1 cellular context compared by ENCODE assay signal in genomic region chr4:169757575-169758184, GRCh38.
TF ChIP-seq lines count a peak whose summit lies in the region.

Gene HPF1 (minus strand): TSS chr4:169757944. CDS start chr4:169757877, 67 bp downstream.

TF ChIP-seq in HepG2, 621 proteins besides CTCF, POLR2A, EP300 and RAD21 (continued from another document and continues in another):
- TF ChIP-seq BHLHE40 (IDR thresholded peaks at IDR 0.05; ENCODE audit: low read length) (peak; percentile 95), TFDP2 (CRISPR knock-in tag; IDR thresholded peaks at IDR 0.05) (peak; percentile 94), GZF1 (CRISPR knock-in tag; IDR thresholded peaks at IDR 0.05) (no peak), NFIC (IDR thresholded peaks at IDR 0.05; ENCODE audit: low read length) (no peak), ELF4 (CRISPR knock-in tag; IDR thresholded peaks at IDR 0.05; ENCODE audit: borderline replicate concordance) (peak; percentile 93; the same call in 1 of the 2 replicates), E2F5 (CRISPR knock-in tag; conservative IDR thresholded peaks at IDR 0.05) (peak; percentile 87), ZNF460 (CRISPR knock-in tag; IDR thresholded peaks at IDR 0.05; ENCODE audit: borderline replicate concordance) (no peak), RARA (CRISPR knock-in tag; IDR thresholded peaks at IDR 0.05) (0 out of 2 replicates have a peak, but pooled peaks have one; percentile 24), MBD4 (IDR thresholded peaks at IDR 0.05; ENCODE audit: borderline replicate concordance, low read length) (no peak), ZNF629 (CRISPR knock-in tag; conservative IDR thresholded peaks at IDR 0.05) (0 out of 2 replicates have a peak, but pooled peaks have one; percentile 5), KMT2A (CRISPR knock-in tag; IDR thresholded peaks at IDR 0.05) (peak; percentile 91), FOSL1 (CRISPR knock-in tag; IDR thresholded peaks at IDR 0.05; ENCODE audit: borderline replicate concordance) (no peak), NR3C1 (CRISPR knock-in tag; IDR thresholded peaks at IDR 0.05) (no peak), CAMTA2 (CRISPR knock-in tag; IDR thresholded peaks at IDR 0.05; ENCODE audit: borderline replicate concordance) (no peak), ZNF256 (CRISPR knock-in tag; conservative IDR thresholded peaks at IDR 0.05) (no peak), FOXK1 (CRISPR knock-in tag; IDR thresholded peaks at IDR 0.05; ENCODE audit: borderline replicate concordance, low read depth) (peak; percentile 36; the same call in 1 of the 2 replicates), NFRKB (IDR thresholded peaks at IDR 0.05) (no peak), AGO2 (optimal IDR thresholded peaks at IDR 0.05; ENCODE audit: low read depth, low read length) (no peak), TEAD2 (CRISPR knock-in tag; IDR thresholded peaks at IDR 0.05) (no peak), CBX1 (IDR thresholded peaks at IDR 0.05; ENCODE audit: low read depth) (no peak), ZNF34 (CRISPR knock-in tag; IDR thresholded peaks at IDR 0.05; ENCODE audit: borderline replicate concordance) (no peak), SCMH1 (CRISPR knock-in tag; IDR thresholded peaks at IDR 0.05; ENCODE audit: borderline replicate concordance) (no peak), GPN1 (CRISPR knock-in tag; IDR thresholded peaks at IDR 0.05; ENCODE audit: borderline replicate concordance) (no peak), ZNF138 (CRISPR knock-in tag; IDR thresholded peaks at IDR 0.05; ENCODE audit: low read depth) (peak; percentile 56; the same call in 1 of the 2 replicates), MZF1 (CRISPR knock-in tag; IDR thresholded peaks at IDR 0.05; ENCODE audit: borderline replicate concordance) (no peak), ZFY (CRISPR knock-in tag; IDR thresholded peaks at IDR 0.05) (peak; percentile 85), KLF16 (CRISPR knock-in tag; IDR thresholded peaks at IDR 0.05) (peak in 1 of 2 experiments; percentile 67; a peak in 1 of 4 replicates), ZNF878 (CRISPR knock-in tag; IDR thresholded peaks at IDR 0.05) (no peak), ZNF121 (CRISPR knock-in tag; IDR thresholded peaks at IDR 0.05) (no peak), ZBTB46 (CRISPR knock-in tag; IDR thresholded peaks at IDR 0.05; ENCODE audit: borderline replicate concordance) (no peak), ZNF83 (CRISPR knock-in tag; IDR thresholded peaks at IDR 0.05; ENCODE audit: borderline replicate concordance) (no peak), ZNF253 (CRISPR knock-in tag; IDR thresholded peaks at IDR 0.05; ENCODE audit: borderline replicate concordance) (no peak), ZNF775 (CRISPR knock-in tag; IDR thresholded peaks at IDR 0.05; ENCODE audit: borderline replicate concordance) (no peak), ATF7-NPFF (CRISPR knock-in tag; IDR thresholded peaks at IDR 0.05; ENCODE audit: low read depth) (no peak)
- TF ChIP-seq, protein P1, sequence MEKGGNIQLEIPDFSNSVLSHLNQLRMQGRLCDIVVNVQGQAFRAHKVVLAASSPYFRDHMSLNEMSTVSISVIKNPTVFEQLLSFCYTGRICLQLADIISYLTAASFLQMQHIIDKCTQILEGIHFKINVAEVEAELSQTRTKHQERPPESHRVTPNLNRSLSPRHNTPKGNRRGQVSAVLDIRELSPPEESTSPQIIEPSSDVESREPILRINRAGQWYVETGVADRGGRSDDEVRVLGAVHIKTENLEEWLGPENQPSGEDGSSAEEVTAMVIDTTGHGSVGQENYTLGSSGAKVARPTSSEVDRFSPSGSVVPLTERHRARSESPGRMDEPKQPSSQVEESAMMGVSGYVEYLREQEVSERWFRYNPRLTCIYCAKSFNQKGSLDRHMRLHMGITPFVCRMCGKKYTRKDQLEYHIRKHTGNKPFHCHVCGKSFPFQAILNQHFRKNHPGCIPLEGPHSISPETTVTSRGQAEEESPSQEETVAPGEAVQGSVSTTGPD (CRISPR knock-in tag; IDR thresholded peaks at IDR 0.05): no peak
- TF ChIP-seq, protein P2, sequence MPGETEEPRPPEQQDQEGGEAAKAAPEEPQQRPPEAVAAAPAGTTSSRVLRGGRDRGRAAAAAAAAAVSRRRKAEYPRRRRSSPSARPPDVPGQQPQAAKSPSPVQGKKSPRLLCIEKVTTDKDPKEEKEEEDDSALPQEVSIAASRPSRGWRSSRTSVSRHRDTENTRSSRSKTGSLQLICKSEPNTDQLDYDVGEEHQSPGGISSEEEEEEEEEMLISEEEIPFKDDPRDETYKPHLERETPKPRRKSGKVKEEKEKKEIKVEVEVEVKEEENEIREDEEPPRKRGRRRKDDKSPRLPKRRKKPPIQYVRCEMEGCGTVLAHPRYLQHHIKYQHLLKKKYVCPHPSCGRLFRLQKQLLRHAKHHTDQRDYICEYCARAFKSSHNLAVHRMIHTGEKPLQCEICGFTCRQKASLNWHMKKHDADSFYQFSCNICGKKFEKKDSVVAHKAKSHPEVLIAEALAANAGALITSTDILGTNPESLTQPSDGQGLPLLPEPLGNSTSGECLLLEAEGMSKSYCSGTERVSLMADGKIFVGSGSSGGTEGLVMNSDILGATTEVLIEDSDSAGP (CRISPR knock-in tag; IDR thresholded peaks at IDR 0.05; ENCODE audit: borderline replicate concordance): peak; percentile 76; the same call in 1 of the 2 replicates
- TF ChIP-seq, protein P3, sequence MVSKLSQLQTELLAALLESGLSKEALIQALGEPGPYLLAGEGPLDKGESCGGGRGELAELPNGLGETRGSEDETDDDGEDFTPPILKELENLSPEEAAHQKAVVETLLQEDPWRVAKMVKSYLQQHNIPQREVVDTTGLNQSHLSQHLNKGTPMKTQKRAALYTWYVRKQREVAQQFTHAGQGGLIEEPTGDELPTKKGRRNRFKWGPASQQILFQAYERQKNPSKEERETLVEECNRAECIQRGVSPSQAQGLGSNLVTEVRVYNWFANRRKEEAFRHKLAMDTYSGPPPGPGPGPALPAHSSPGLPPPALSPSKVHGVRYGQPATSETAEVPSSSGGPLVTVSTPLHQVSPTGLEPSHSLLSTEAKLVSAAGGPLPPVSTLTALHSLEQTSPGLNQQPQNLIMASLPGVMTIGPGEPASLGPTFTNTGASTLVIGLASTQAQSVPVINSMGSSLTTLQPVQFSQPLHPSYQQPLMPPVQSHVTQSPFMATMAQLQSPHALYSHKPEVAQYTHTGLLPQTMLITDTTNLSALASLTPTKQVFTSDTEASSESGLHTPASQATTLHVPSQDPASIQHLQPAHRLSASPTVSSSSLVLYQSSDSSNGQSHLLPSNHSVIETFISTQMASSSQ (IDR thresholded peaks at IDR 0.05; ENCODE audit: low read depth): 0 out of 2 replicates have a peak, but pooled peaks have one; percentile 25
- TF ChIP-seq, protein P3 (CRISPR knock-in tag; IDR thresholded peaks at IDR 0.05; ENCODE audit: borderline replicate concordance): 0 out of 2 replicates have a peak, but pooled peaks have one; percentile 9
- TF ChIP-seq, protein P4, sequence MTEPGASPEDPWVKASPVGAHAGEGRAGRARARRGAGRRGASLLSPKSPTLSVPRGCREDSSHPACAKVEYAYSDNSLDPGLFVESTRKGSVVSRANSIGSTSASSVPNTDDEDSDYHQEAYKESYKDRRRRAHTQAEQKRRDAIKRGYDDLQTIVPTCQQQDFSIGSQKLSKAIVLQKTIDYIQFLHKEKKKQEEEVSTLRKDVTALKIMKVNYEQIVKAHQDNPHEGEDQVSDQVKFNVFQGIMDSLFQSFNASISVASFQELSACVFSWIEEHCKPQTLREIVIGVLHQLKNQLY (CRISPR knock-in tag; IDR thresholded peaks at IDR 0.05): peak; percentile 94
- TF ChIP-seq, protein P5, sequence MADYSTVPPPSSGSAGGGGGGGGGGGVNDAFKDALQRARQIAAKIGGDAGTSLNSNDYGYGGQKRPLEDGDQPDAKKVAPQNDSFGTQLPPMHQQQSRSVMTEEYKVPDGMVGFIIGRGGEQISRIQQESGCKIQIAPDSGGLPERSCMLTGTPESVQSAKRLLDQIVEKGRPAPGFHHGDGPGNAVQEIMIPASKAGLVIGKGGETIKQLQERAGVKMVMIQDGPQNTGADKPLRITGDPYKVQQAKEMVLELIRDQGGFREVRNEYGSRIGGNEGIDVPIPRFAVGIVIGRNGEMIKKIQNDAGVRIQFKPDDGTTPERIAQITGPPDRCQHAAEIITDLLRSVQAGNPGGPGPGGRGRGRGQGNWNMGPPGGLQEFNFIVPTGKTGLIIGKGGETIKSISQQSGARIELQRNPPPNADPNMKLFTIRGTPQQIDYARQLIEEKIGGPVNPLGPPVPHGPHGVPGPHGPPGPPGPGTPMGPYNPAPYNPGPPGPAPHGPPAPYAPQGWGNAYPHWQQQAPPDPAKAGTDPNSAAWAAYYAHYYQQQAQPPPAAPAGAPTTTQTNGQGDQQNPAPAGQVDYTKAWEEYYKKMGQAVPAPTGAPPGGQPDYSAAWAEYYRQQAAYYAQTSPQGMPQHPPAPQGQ (CRISPR knock-in tag; IDR thresholded peaks at IDR 0.05; ENCODE audit: borderline replicate concordance): no peak
- TF ChIP-seq, protein P6, sequence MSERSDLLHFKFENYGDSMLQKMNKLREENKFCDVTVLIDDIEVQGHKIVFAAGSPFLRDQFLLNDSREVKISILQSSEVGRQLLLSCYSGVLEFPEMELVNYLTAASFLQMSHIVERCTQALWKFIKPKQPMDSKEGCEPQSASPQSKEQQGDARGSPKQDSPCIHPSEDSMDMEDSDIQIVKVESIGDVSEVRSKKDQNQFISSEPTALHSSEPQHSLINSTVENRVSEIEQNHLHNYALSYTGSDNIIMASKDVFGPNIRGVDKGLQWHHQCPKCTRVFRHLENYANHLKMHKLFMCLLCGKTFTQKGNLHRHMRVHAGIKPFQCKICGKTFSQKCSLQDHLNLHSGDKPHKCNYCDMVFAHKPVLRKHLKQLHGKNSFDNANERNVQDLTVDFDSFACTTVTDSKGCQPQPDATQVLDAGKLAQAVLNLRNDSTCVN (CRISPR knock-in tag; IDR thresholded peaks at IDR 0.05; ENCODE audit: borderline replicate concordance): peak; percentile 68; the same call in 1 of the 2 replicates
- TF ChIP-seq, protein P7, sequence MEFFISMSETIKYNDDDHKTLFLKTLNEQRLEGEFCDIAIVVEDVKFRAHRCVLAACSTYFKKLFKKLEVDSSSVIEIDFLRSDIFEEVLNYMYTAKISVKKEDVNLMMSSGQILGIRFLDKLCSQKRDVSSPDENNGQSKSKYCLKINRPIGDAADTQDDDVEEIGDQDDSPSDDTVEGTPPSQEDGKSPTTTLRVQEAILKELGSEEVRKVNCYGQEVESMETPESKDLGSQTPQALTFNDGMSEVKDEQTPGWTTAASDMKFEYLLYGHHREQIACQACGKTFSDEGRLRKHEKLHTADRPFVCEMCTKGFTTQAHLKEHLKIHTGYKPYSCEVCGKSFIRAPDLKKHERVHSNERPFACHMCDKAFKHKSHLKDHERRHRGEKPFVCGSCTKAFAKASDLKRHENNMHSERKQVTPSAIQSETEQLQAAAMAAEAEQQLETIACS (CRISPR knock-in tag; IDR thresholded peaks at IDR 0.05): no peak
- TF ChIP-seq, protein P8, sequence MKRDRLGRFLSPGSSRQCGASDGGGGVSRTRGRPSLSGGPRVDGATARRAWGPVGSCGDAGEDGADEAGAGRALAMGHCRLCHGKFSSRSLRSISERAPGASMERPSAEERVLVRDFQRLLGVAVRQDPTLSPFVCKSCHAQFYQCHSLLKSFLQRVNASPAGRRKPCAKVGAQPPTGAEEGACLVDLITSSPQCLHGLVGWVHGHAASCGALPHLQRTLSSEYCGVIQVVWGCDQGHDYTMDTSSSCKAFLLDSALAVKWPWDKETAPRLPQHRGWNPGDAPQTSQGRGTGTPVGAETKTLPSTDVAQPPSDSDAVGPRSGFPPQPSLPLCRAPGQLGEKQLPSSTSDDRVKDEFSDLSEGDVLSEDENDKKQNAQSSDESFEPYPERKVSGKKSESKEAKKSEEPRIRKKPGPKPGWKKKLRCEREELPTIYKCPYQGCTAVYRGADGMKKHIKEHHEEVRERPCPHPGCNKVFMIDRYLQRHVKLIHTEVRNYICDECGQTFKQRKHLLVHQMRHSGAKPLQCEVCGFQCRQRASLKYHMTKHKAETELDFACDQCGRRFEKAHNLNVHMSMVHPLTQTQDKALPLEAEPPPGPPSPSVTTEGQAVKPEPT (CRISPR knock-in tag; IDR thresholded peaks at IDR 0.05; ENCODE audit: low read depth): 0 out of 2 replicates have a peak, but pooled peaks have one; percentile 68
